Comparison of ENCODE assay signal across 1 cellular context in the genomic region with DNA sequence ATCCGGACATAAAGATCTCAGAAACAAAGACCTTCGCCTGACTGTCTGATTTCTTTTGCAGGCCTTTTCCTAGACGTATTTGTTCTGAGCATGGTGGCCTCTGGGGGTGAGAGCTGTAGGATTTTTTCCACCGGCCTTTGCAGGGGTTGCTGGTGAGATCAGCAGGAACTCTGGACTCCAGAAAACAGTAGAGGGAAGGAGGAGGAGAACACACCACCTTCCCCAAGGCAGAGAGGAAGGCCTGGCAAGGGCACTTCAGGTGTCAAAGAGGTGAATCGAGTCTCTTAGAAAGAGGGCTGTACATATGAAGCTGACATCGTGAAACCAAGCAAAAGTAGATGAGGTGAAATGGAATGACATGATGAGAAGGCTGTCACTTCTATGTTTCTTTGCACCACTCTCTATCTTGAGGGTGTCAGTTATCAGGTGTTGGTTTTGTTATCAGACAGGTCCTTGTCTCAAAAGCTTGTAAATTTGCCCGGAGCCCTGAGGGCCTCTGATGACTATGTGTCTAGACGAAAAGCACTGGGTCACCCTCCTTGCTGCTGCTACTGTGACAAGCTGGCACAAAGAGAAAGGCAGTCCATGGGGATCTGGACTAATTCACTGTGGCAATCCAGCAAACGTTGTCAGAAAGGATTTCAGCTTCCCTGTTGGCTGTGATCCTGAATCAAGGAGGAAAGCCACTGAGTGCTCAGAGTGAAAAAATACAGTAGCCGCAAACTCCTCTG.
TF ChIP-seq lines count a peak whose summit lies in the region.

No MANE protein-coding gene starts in this region.

TF ChIP-seq in HEK293, 187 proteins besides CTCF, POLR2A, EP300 and RAD21 (continued from another document):
- TF ChIP-seq ZXDB (tag by site-specific recombination; IDR thresholded peaks at IDR 0.05) (0 out of 2 replicates have a peak, but pooled peaks have one; percentile 39), GLIS1 (tag by site-specific recombination; IDR thresholded peaks at IDR 0.05) (peak; percentile 42; the same call in 1 of the 2 replicates), ZBTB48 (tag by site-specific recombination; IDR thresholded peaks at IDR 0.05) (peak; percentile 59; the same call in 1 of the 2 replicates)
TF ChIP-seq in HEK293: peak in this region for 11.
